Comparison of ENCODE assay signal across 11 cellular contexts in the genomic region with DNA sequence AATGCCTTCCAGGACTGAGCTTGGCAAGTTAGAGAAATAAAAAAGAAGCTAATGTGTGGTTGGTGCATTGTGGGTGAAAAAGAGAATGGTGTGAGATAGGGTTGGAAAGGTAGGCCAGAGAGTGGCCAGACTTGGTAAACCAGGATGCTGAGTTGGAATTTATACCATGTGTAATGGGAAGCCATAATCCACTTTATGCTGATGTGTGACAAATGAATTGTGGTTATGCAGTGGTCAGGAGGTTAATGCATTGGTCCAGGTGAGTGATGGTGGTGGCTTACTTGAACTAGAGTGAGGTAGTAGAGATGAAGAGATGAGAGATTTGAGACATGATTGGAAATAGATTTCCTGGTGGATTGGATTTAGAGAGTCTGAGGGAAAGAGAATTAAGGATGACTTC. TPM values are rescaled to one million over a fixed set of nuclear protein-coding genes. Genes with fewer than 3 reads are reported as not detected.
DNase-seq lines count a peak whose midpoint lies in the region; ATAC-seq, FAIRE-seq and TF ChIP-seq lines count a peak whose summit lies in the region.
"Had no signal": no experiment of that assay in that cellular context is flagged by ENCODE, and none has a peak within 500 bp of the region (broad histone marks: within the 10 kb centered on the region; RNA-seq: fewer than 3 reads in every experiment).

No MANE protein-coding gene starts in this region.

- H3K9me3 Mint-ChIP-seq in astrocyte (ENCODE audit: unreplicated experiment): no peaks in the 10 kb centered on the region
- H3K9me3 Mint-ChIP-seq in naive B cell: peaks cover 0 to 1% (median 0%) of the 10 kb centered on the region in 7 donors

- H3K9ac ChIP-seq in astrocyte (ENCODE audit: low read length): peak overlapping the region; percentile 96
- no peak overlapping the region for H3K9ac ChIP-seq in kidney (ENCODE audit: low read length in 2 of 2)

- H4K20me1 ChIP-seq in astrocyte (ENCODE audit: insufficient read depth, low read length): no peaks in the 10 kb centered on the region

- no peak overlapping the region for H2AFZ ChIP-seq in astrocyte (ENCODE audit: low read depth, low read length)

- H3K79me2 ChIP-seq in astrocyte (ENCODE audit: insufficient read depth, low read length): peaks cover 40% of the 10 kb centered on the region

- H3K27me3 Mint-ChIP-seq in astrocyte (ENCODE audit: low read depth, unreplicated experiment) (no peaks in the 10 kb centered on the region), naive B cell (no peaks in the 10 kb centered on the region)

- peak overlapping the region; percentile 80 for H3K4me3 ChIP-seq in Jurkat, Clone E6-1 (ENCODE audit: low read length)
- H3K4me3 ChIP-seq in astrocyte (ENCODE audit: insufficient read depth, low read depth, low read length): peak overlapping the region; percentile 98
- no peak overlapping the region for H3K4me3 ChIP-seq in kidney (ENCODE audit: low read length in 2 of 2)
- H3K4me3 ChIP-seq in heart right ventricle: peak overlapping the region in 2 of 10 donors; percentile 73 to 77

- peak overlapping the region; percentile 96 for H3K4me2 ChIP-seq in astrocyte (ENCODE audit: low read length)

- H3K4me1 Mint-ChIP-seq in astrocyte (ENCODE audit: low read depth, unreplicated experiment) (peaks cover 5% of the 10 kb centered on the region), naive B cell (peaks cover 39 to 49% (median 43%) of the 10 kb centered on the region in 3 donors)

- peaks cover 2% of the 10 kb centered on the region for H3K36me3 Mint-ChIP-seq in astrocyte (ENCODE audit: low read depth, unreplicated experiment)
- peaks cover 5 to 7% of the 10 kb centered on the region in 2 donors for H3K36me3 Mint-ChIP-seq in naive B cell

- no peak overlapping the region for H3K27ac ChIP-seq in astrocyte (ENCODE audit: low read depth, low read length)
- no peak overlapping the region for H3K27ac ChIP-seq in kidney (ENCODE audit: low read depth in 2 of 2, low read length in 2 of 2)
- H3K27ac ChIP-seq in heart right ventricle: no peak overlapping the region

- ATAC-seq in naive B cell (ENCODE audit: low read depth in 2 of 2) (no peak), heart right ventricle (no peak), HG02885 (IDR thresholded peaks at IDR 0.05; ENCODE audit: poor library complexity, unreplicated experiment) (no peak)

- DNase-seq in CMK (ENCODE audit: low read depth): peak; percentile 22
- no peak for DNase-seq in Jurkat, Clone E6-1 (ENCODE audit: low read depth, low spot score)
- DNase-seq in astrocyte (ENCODE audit: low read depth): no peak
- DNase-seq in naive B cell: no peak
- no peak for DNase-seq in kidney
- DNase-seq in NCI-H1092 (lab: John Stamatoyannopoulos, UW): no peak
- DNase-seq in heart right ventricle: no peak
- DNase-seq: activated CD8-positive, alpha-beta memory T cell treated with anti-CD3 and anti-CD28 coated beads for 24 hours had no signal

- H3K27ac Mint-ChIP-seq in astrocyte (ENCODE audit: unreplicated experiment) (no peak overlapping the region), naive B cell (peak overlapping the region; percentile 49 to 100 (median 100))

- FAIRE-seq in astrocyte (lab: Jason Lieb, UNC) (no peak), kidney (lab: Jason Lieb, UNC) (no peak)
- FAIRE-seq: GM12891 had no signal

- H3K27me3 ChIP-seq in astrocyte (ENCODE audit: insufficient read depth, low read length) (no peaks in the 10 kb centered on the region), heart right ventricle (no peaks in the 10 kb centered on the region)
- H3K27me3 ChIP-seq: tibial nerve had no signal

- H3K4me1 ChIP-seq in astrocyte (ENCODE audit: insufficient read depth, low read length): peaks cover 10% of the 10 kb centered on the region
- H3K4me1 ChIP-seq in kidney (ENCODE audit: control insufficient read depth in 1 of 2, insufficient read depth in 1 of 2, low read depth in 1 of 2, low read length in 2 of 2): peaks cover 0 to 6% of the 10 kb centered on the region in 2 donors
- peaks cover 0 to 31% (median 12%) of the 10 kb centered on the region in 9 donors for H3K4me1 ChIP-seq in heart right ventricle

- intact Hi-C loops in kidney (cut with DNase I) (no loop called here), heart right ventricle (cut with DNase I) (loop anchor here in 7 of 10 donors (5.0 to 10.0 kb wide), 3 partner anchors 37 to 495 kb away; partner anchors contain the start of genes RANGRF (in 5 of the 7) and CCDC42 (in 1 of the 7))

- no peak for TF ChIP-seq CTCF in astrocyte (IDR thresholded peaks at IDR 0.05; ENCODE audit: insufficient read depth, low read depth, low read length)
- TF ChIP-seq CTCF in kidney (IDR thresholded peaks at IDR 0.05; ENCODE audit: borderline replicate concordance, extremely low read depth, insufficient read depth): no peak
- no peak for TF ChIP-seq CTCF in heart right ventricle (IDR thresholded peaks at IDR 0.05)

- peak overlapping the region; percentile 91 for H3K4me3 Mint-ChIP-seq in astrocyte (ENCODE audit: unreplicated experiment)
- peak overlapping the region; percentile 0 to 100 (median 99) for H3K4me3 Mint-ChIP-seq in naive B cell

- peaks cover 2% of the 10 kb centered on the region for H3K36me3 ChIP-seq in astrocyte (ENCODE audit: insufficient read depth, low read length)
- peaks cover 2 to 5% of the 10 kb centered on the region in 2 donors for H3K36me3 ChIP-seq in kidney (ENCODE audit: control insufficient read depth in 1 of 2, insufficient read depth in 2 of 2, low read length in 2 of 2)
- H3K36me3 ChIP-seq in heart right ventricle: peaks cover 0 to 21% (median 0%) of the 10 kb centered on the region in 9 donors

- no peaks in the 10 kb centered on the region for H3K9me3 ChIP-seq in astrocyte (ENCODE audit: insufficient read depth, low read depth, low read length)
- no peaks in the 10 kb centered on the region for H3K9me3 ChIP-seq in kidney (ENCODE audit: control insufficient read depth in 1 of 2, low read length in 2 of 2)
- H3K9me3 ChIP-seq in heart right ventricle: no peaks in the 10 kb centered on the region
- H3K9me3 ChIP-seq: tibial nerve had no signal

RNA-seq across cellular contexts. Expression of gene PFAS, which starts 1.0 kb away (rescaled TPM):
- 44.7 TPM for polyA plus RNA-seq in Jurkat, Clone E6-1 (2012; ENCODE audit: insufficient read depth, insufficient read length)
- total RNA-seq in astrocyte: 33.7 and 35.4 TPM in 2 replicates
- polyA plus RNA-seq in naive B cell (ENCODE audit: low read depth in 6 of 6): 10 to 100 TPM; 11.6 to 29.8 (median 17.9) TPM
- 49.5 TPM for total RNA-seq in kidney
- polyA plus RNA-seq in kidney (ENCODE audit: insufficient read depth, low read depth, low replicate concordance): 7.6 TPM
- 10 to 100 TPM in 9 of 10 donors, 1 to 10 TPM in 1; 9.6 to 17.9 (median 13.7) TPM for total RNA-seq in heart right ventricle
- 10 to 100 TPM in 1 of 2 donors, 1 to 10 TPM in 1; 8.6 to 11.2 TPM for polyA plus RNA-seq in heart right ventricle

RNA-seq across cellular contexts. Expression of gene CTC1, which starts 2.2 kb away (rescaled TPM):
- 31.8 TPM for polyA plus RNA-seq in Jurkat, Clone E6-1 (2012; ENCODE audit: insufficient read depth, insufficient read length)
- total RNA-seq in astrocyte (14.3 and 14.7 TPM in 2 replicates), kidney (57.2 TPM), heart right ventricle (10 to 100 TPM; 12.5 to 19.8 (median 14.8) TPM)
- polyA plus RNA-seq in naive B cell (ENCODE audit: low read depth in 6 of 6) (10 to 100 TPM; 13.5 to 34.9 (median 22.3) TPM), kidney (ENCODE audit: insufficient read depth, low read depth, low replicate concordance) (12.2 TPM), heart right ventricle (10 to 100 TPM in 1 of 2 donors, 1 to 10 TPM in 1; 5.9 to 19.3 TPM)

RNA-seq across cellular contexts. Expression of gene RANGRF, which starts 38.4 kb away (rescaled TPM):
- 83.8 TPM for polyA plus RNA-seq in Jurkat, Clone E6-1 (2012; ENCODE audit: insufficient read depth, insufficient read length)
- total RNA-seq in astrocyte (14.1 and 16.1 TPM in 2 replicates), kidney (20.1 TPM), heart right ventricle (10 to 100 TPM; 20.7 to 28.2 (median 24.4) TPM)
- polyA plus RNA-seq in naive B cell (ENCODE audit: low read depth in 6 of 6) (100 to 1,000 TPM in 1 of 6 donors, 10 to 100 TPM in 5; 65.8 to 110 (median 79.7) TPM), kidney (ENCODE audit: insufficient read depth, low read depth, low replicate concordance) (91.8 TPM), heart right ventricle (10 to 100 TPM; 32.3 to 53.5 TPM)

RNA-seq across cellular contexts. Expression of gene AURKB, which starts 39.7 kb away (rescaled TPM):
- 216 TPM for polyA plus RNA-seq in Jurkat, Clone E6-1 (2012; ENCODE audit: insufficient read depth, insufficient read length)
- total RNA-seq in astrocyte: 3.7 and 7.6 TPM in 2 replicates
- polyA plus RNA-seq in naive B cell (ENCODE audit: low read depth in 6 of 6): not detected
- total RNA-seq in kidney: 2.8 TPM
- polyA plus RNA-seq in kidney (ENCODE audit: insufficient read depth, low read depth, low replicate concordance): 0.43 TPM
- 1 to 10 TPM in 3 of 10 donors, under 1 TPM in 2, not detected in 5; 0.38 to 6.4 (median 1.0) TPM for total RNA-seq in heart right ventricle
- polyA plus RNA-seq in heart right ventricle: 1 to 10 TPM in 1 of 2 donors, under 1 TPM in 1; 0.38 to 1.5 TPM

RNA-seq across cellular contexts. Expression of gene SLC25A35, which starts 45.1 kb away (rescaled TPM):
- 5.8 TPM for polyA plus RNA-seq in Jurkat, Clone E6-1 (2012; ENCODE audit: insufficient read depth, insufficient read length)
- total RNA-seq in astrocyte: 2.1 and 2.8 TPM in 2 replicates
- polyA plus RNA-seq in naive B cell (ENCODE audit: low read depth in 6 of 6): 1 to 10 TPM; 1.5 to 4.6 (median 2.1) TPM
- 11.1 TPM for total RNA-seq in kidney
- 17.2 TPM for polyA plus RNA-seq in kidney (ENCODE audit: insufficient read depth, low read depth, low replicate concordance)
- total RNA-seq in heart right ventricle: 1 to 10 TPM; 1.5 to 4.5 (median 2.3) TPM
- 1 to 10 TPM; 2.4 to 6.8 TPM for polyA plus RNA-seq in heart right ventricle

Comparison
In these comparisons a context has a peak if more than half of its experiments do, and no peak if none do; other contexts are left out.
1. H3K4me3 ChIP-seq: peak in Jurkat, Clone E6-1 (single experiment) and astrocyte (single experiment); none in kidney (0 of 2).